In genomic region chr6:24284006-24284405, GRCh38 we compare ENCODE assay signal across 16 cellular contexts.
DNase-seq lines count a peak whose midpoint lies in the region; ATAC-seq lines count a peak whose summit lies in the region.
"Had no signal": no experiment of that assay in that cellular context is flagged by ENCODE, and none has a peak within 500 bp of the region (broad histone marks: within the 10 kb centered on the region; RNA-seq: fewer than 3 reads in every experiment).

No MANE protein-coding gene starts in this region.

- no peaks in the 10 kb centered on the region for H3K27me3 ChIP-seq in BLaER1
- H3K27me3 ChIP-seq: tibial artery had no signal

- no peaks in the 10 kb centered on the region for H4K20me1 ChIP-seq in BLaER1

- H3K9ac ChIP-seq in BLaER1: no peak overlapping the region

- no peaks in the 10 kb centered on the region for H3K9me3 ChIP-seq in BLaER1
- H3K9me3 ChIP-seq: psoas muscle, tibial artery had no signal

- H3K4me3 ChIP-seq in BLaER1: no peak overlapping the region
- H3K4me3 ChIP-seq: psoas muscle, skin epidermis, tibial artery had no signal

- H3K27ac ChIP-seq in BLaER1: no peak overlapping the region
- H3K27ac ChIP-seq: psoas muscle, skin epidermis, tibial artery had no signal

- peak; percentile 25 for DNase-seq in SHP77 treated with DMSO at 0.1 percent for 48 hours (lab: John Stamatoyannopoulos, UW)
- DNase-seq in HT-29 (ENCODE audit: low spot score): no peak
- no peak for DNase-seq in iPS-NIHi11 (ENCODE audit: low spot score)
- DNase-seq in NCI-H748 treated with DMSO at 0.1 percent for 48 hours (lab: John Stamatoyannopoulos, UW): no peak
- DNase-seq: activated CD8-positive, alpha-beta T cell treated with anti-CD3 and anti-CD28 coated beads, Interleukin-2, amount 10 ng/mL, durations not matched to agents 7 days and 5 days; activated T-cell treated with anti-CD3 and anti-CD28 coated beads, Interleukin-2, amount 50 U/mL, for 1 hour; CD4-positive, alpha-beta T cell; foreskin fibroblast; stimulated activated naive CD8-positive, alpha-beta T cell treated with anti-CD3 and anti-CD28 coated beads, Interleukin-15, Interleukin-2, amounts not matched to agents 100 U/mL and 50 U/mL, for 24 hours had no signal

- peak; percentile 21 for ATAC-seq in GM18909 (IDR thresholded peaks at IDR 0.05; ENCODE audit: poor library complexity, unreplicated experiment)
- peak; percentile 10 for ATAC-seq in HG03571 (IDR thresholded peaks at IDR 0.05; ENCODE audit: unreplicated experiment)
- no peak for ATAC-seq in esophagus mucosa

- no peaks in the 10 kb centered on the region for H3K36me3 ChIP-seq in BLaER1
- H3K36me3 ChIP-seq: tibial artery had no signal

- peaks cover 18% of the 10 kb centered on the region for H3K4me1 ChIP-seq in BLaER1
- H3K4me1 ChIP-seq: psoas muscle had no signal

- H3K4me2 ChIP-seq in BLaER1: peak overlapping the region; percentile 72
